ENCODE assay signal across 14 cellular contexts in genomic region chr13:99154064-99154463, GRCh38.
"Had no signal": no experiment of that assay in that cellular context is flagged by ENCODE, and none has a peak within 500 bp of the region (broad histone marks: within the 10 kb centered on the region; RNA-seq: fewer than 3 reads in every experiment).

No MANE protein-coding gene starts in this region.

- H3K27ac Mint-ChIP-seq: activated B cell treated with CpG ODN at 0.5 μM for 24 hours; activated CD4-positive, alpha-beta T cell treated with anti-CD3 and anti-CD28 coated beads, Interleukin-2, amount 10 ng/mL, durations not matched to agents 24 days and 14 days; activated naive CD4-positive, alpha-beta T cell treated with anti-CD3 and anti-CD28 coated beads for 36 hours; activated T-helper 17 cell treated with anti-CD3 and anti-CD28 coated beads, Interleukin-2, amount 50 U/mL, for 72 hours; natural killer cell had no signal

- H3K9me3 Mint-ChIP-seq: activated B cell treated with CpG ODN at 0.5 μM for 24 hours; activated naive CD4-positive, alpha-beta T cell treated with anti-CD3 and anti-CD28 coated beads for 36 hours; activated T-helper 17 cell treated with anti-CD3 and anti-CD28 coated beads, Interleukin-2, amount 50 U/mL, for 72 hours; natural killer cell had no signal

- ATAC-seq: activated T-helper 17 cell treated with anti-CD3 and anti-CD28 coated beads, Interleukin-2, amount 50 U/mL, for 72 hours; left colon; mucosa of descending colon; natural killer cell had no signal

- H3K4me3 Mint-ChIP-seq: activated B cell treated with CpG ODN at 0.5 μM for 24 hours; activated CD4-positive, alpha-beta T cell treated with anti-CD3 and anti-CD28 coated beads, Interleukin-2, amount 10 ng/mL, durations not matched to agents 24 days and 14 days; activated naive CD4-positive, alpha-beta T cell treated with anti-CD3 and anti-CD28 coated beads for 36 hours; activated T-helper 17 cell treated with anti-CD3 and anti-CD28 coated beads, Interleukin-2, amount 50 U/mL, for 72 hours; natural killer cell had no signal

- H3K4me1 Mint-ChIP-seq: activated B cell treated with CpG ODN at 0.5 μM for 24 hours, natural killer cell had no signal

- H3K36me3 Mint-ChIP-seq: natural killer cell had no signal

- DNase-seq: activated B cell treated with CpG ODN at 0.5 μM for 24 hours; activated CD4-positive, alpha-beta T cell treated with anti-CD3 and anti-CD28 coated beads, Interleukin-2, amount 10 ng/mL, durations not matched to agents 24 days and 14 days; activated CD8-positive, alpha-beta memory T cell treated with anti-CD3 and anti-CD28 coated beads for 24 hours; activated naive CD4-positive, alpha-beta T cell treated with anti-CD3 and anti-CD28 coated beads for 36 hours; effector CD8-positive, alpha-beta T cell; foreskin melanocyte; head of caudate nucleus; left colon; mucosa of descending colon; natural killer cell; posterior cingulate gyrus; stimulated activated CD4-positive, alpha-beta T cell treated with anti-CD3 and anti-CD28 coated beads, Interleukin-4, amount 100 ng/mL, for 4 hours; uterus had no signal
